In the genomic region with DNA sequence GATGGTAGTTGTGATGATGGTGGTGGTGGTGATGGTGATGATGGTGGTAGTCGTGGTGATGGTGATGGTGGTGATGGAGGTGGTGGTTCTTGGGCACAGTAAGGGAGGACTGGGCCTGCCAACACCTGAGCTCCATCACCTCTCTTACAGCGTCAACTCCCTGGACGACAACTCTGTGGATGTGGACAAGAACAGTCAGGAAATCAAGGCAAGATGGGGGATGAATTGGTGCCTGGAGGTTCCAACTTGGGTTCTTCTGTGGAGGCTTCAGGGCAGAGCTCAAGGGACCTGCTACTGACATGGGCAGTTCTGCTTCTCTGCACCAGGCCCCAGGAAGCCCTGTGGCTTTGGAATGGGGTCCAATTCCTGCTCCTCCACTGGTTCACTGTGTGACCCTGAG, we compare ENCODE assay signal across 32 cellular contexts. TPM values are rescaled to one million over a fixed set of nuclear protein-coding genes. Genes with fewer than 3 reads are reported as not detected.
"Had no signal": no experiment of that assay in that cellular context is flagged by ENCODE, and none has a peak within 500 bp of the region (broad histone marks: within the 10 kb centered on the region; RNA-seq: fewer than 3 reads in every experiment).

No MANE protein-coding gene starts in this region.

- H3K4me1 Mint-ChIP-seq: endodermal cell had no signal

- H3K27ac ChIP-seq: colonic mucosa, epithelial cell of prostate, esophagus squamous epithelium, gastrocnemius medialis, heart right ventricle, left lung, lower lobe of right lung had no signal

- H3K4me3 Mint-ChIP-seq: dendritic cell treated with granulocyte-macrophage colony-stimulating factor and Interleukin-4, amounts not matched to agents 40 ng/mL and 50 ng/mL, for 4 days; effector memory CD8-positive, alpha-beta T cell; endodermal cell had no signal

- H3K27me3 Mint-ChIP-seq: effector memory CD8-positive, alpha-beta T cell had no signal

- H3K27ac Mint-ChIP-seq: dendritic cell treated with granulocyte-macrophage colony-stimulating factor and Interleukin-4, amounts not matched to agents 40 ng/mL and 50 ng/mL, for 4 days; effector memory CD8-positive, alpha-beta T cell; endodermal cell had no signal

- FAIRE-seq: islet of Langerhans, keratinocyte had no signal

- H3K4me3 ChIP-seq: colonic mucosa, esophagus squamous epithelium, gastrocnemius medialis, heart right ventricle, left lung, lower lobe of right lung had no signal

- H3K4me1 ChIP-seq: colonic mucosa, gastrocnemius medialis had no signal

- DNase-seq: colonic mucosa; cortex of kidney; effector CD8-positive, alpha-beta T cell; effector memory CD8-positive, alpha-beta T cell; endodermal cell; erythroblast; esophagus squamous epithelium; foreskin fibroblast; foreskin melanocyte; gastrocnemius medialis; glutamatergic neuron; head of caudate nucleus; heart right ventricle; hippocampal formation; left cardiac atrium; left lung; left ventricle myocardium superior; lower lobe of right lung; mesenchymal stem cell; midbrain had no signal

- H3K9me3 Mint-ChIP-seq: dendritic cell treated with granulocyte-macrophage colony-stimulating factor and Interleukin-4, amounts not matched to agents 40 ng/mL and 50 ng/mL, for 4 days; effector memory CD8-positive, alpha-beta T cell; endodermal cell had no signal

- H3K9me3 ChIP-seq: colonic mucosa, esophagus squamous epithelium, gastrocnemius medialis, heart right ventricle, left lung, lower lobe of right lung had no signal

- ATAC-seq: effector memory CD8-positive, alpha-beta T cell; esophagus mucosa; gastrocnemius medialis; heart right ventricle; left cardiac atrium; left lung; left ventricle myocardium superior; lower lobe of right lung had no signal

- H3K27me3 ChIP-seq: colonic mucosa had no signal

- H3K36me3 ChIP-seq: colonic mucosa, esophagus squamous epithelium, gastrocnemius medialis, heart right ventricle, left lung, lower lobe of right lung had no signal

RNA-seq across cellular contexts. Expression of a gene that starts 37.8 kb away (rescaled TPM):
- total RNA-seq: colonic mucosa, esophagus mucosa, esophagus squamous epithelium, kidney epithelial cell, left lung, left ventricle myocardium superior, lower leg skin, lower lobe of right lung, mononuclear cell had no signal
- polyA plus RNA-seq: heart right ventricle had no signal

RNA-seq across cellular contexts. Expression of a gene that starts 37.9 kb away (rescaled TPM):
- total RNA-seq: colonic mucosa, dermis microvascular lymphatic vessel endothelial cell, esophagus mucosa, esophagus squamous epithelium, gastrocnemius medialis, heart right ventricle, kidney epithelial cell, left cardiac atrium, left lung, left ventricle myocardium superior, lower leg skin, lower lobe of right lung, lung microvascular endothelial cell, mucosa of gallbladder had no signal
- polyA plus RNA-seq: heart right ventricle, keratinocyte had no signal

RNA-seq across cellular contexts. Expression of a gene that starts 43.4 kb away (rescaled TPM):
- total RNA-seq: esophagus mucosa, glomerular endothelial cell, lung microvascular endothelial cell had no signal
- polyA plus RNA-seq: keratinocyte had no signal
